In genomic region chr3:69741057-69741830, GRCh38 we compare ENCODE assay signal across 14 cellular contexts. TPM values are rescaled to one million over a fixed set of nuclear protein-coding genes. Genes with fewer than 3 reads are reported as not detected.
DNase-seq lines count a peak whose midpoint lies in the region; ATAC-seq and TF ChIP-seq lines count a peak whose summit lies in the region.
"Had no signal": no experiment of that assay in that cellular context is flagged by ENCODE, and none has a peak within 500 bp of the region (broad histone marks: within the 10 kb centered on the region; RNA-seq: fewer than 3 reads in every experiment).

No MANE protein-coding gene starts in this region.

- H4K20me1 ChIP-seq in PC-9 (ENCODE audit: insufficient read depth) = no peaks in the 10 kb centered on the region

- H3K9me3 Mint-ChIP-seq in CD4-positive, alpha-beta T cell = no peaks in the 10 kb centered on the region

- TF ChIP-seq CTCF in PC-9 (conservative IDR thresholded peaks at IDR 0.05) = no peak
- TF ChIP-seq CTCF in coronary artery (IDR thresholded peaks at IDR 0.05) = no peak
- no peak for TF ChIP-seq CTCF in testis (IDR thresholded peaks at IDR 0.05)
- no peak for TF ChIP-seq CTCF in CD4-positive, alpha-beta T cell (IDR thresholded peaks at IDR 0.05)

- H2AFZ ChIP-seq in PC-9 = no peak overlapping the region

- H3K4me3 Mint-ChIP-seq in CD4-positive, alpha-beta T cell = no peak overlapping the region
- H3K4me3 Mint-ChIP-seq: activated CD8-positive, alpha-beta memory T cell treated with anti-CD3 and anti-CD28 coated beads, Interleukin-2, amount 10 ng/mL, durations not matched to agents 7 days and 5 days had no signal

- H3K36me3 ChIP-seq in PC-9 (ENCODE audit: low read depth) = no peaks in the 10 kb centered on the region
- H3K36me3 ChIP-seq in mucosa of rectum (ENCODE audit: control insufficient read depth in 2 of 2, insufficient read depth in 2 of 2, low read length in 2 of 2) = no peaks in the 10 kb centered on the region
- no peaks in the 10 kb centered on the region for H3K36me3 ChIP-seq in testis (ENCODE audit: low read depth, missing control alignments)

- no peak overlapping the region for H3K27ac ChIP-seq in PC-9
- H3K27ac ChIP-seq in coronary artery = peak overlapping the region in 1 of 2 donors; percentile 87
- peak overlapping the region; percentile 14 to 62 for H3K27ac ChIP-seq in mucosa of rectum (ENCODE audit: low read depth in 2 of 2, low read length in 2 of 2)
- peak overlapping the region; percentile 8 to 83 for H3K27ac ChIP-seq in testis
- H3K27ac ChIP-seq in CD4-positive, alpha-beta T cell (ENCODE audit: low read depth, low read length) = no peak overlapping the region
- H3K27ac ChIP-seq: SJSA1, VCaP had no signal

- POLR2A ChIA-PET in PC-9 (lab: Charles Lee; ENCODE audit: unreplicated experiment) = no interaction called here
- POLR2A ChIA-PET in CD4-positive, alpha-beta T cell (lab: Charles Lee) = no interaction called here

- H3K27ac Mint-ChIP-seq in CD4-positive, alpha-beta T cell = no peak overlapping the region
- H3K27ac Mint-ChIP-seq: activated CD8-positive, alpha-beta memory T cell treated with anti-CD3 and anti-CD28 coated beads, Interleukin-2, amount 10 ng/mL, durations not matched to agents 7 days and 5 days had no signal

- H3K9me3 ChIP-seq in PC-9 (ENCODE audit: insufficient read depth, low read depth) = no peaks in the 10 kb centered on the region
- H3K9me3 ChIP-seq in mucosa of rectum (ENCODE audit: control insufficient read depth in 2 of 2, low read length in 2 of 2) = no peaks in the 10 kb centered on the region
- H3K9me3 ChIP-seq in testis = no peaks in the 10 kb centered on the region
- H3K9me3 ChIP-seq in CD4-positive, alpha-beta T cell (ENCODE audit: control insufficient read depth, low read length) = no peaks in the 10 kb centered on the region
- H3K9me3 ChIP-seq: SJSA1 had no signal

- H3K4me2 ChIP-seq in PC-9 = peak overlapping the region; percentile 92; the same call in 1 of the 2 replicates

- no peaks in the 10 kb centered on the region for H3K27me3 ChIP-seq in PC-9 (ENCODE audit: insufficient read depth, low read depth)
- peaks cover 0 to 2% of the 10 kb centered on the region in 2 donors for H3K27me3 ChIP-seq in mucosa of rectum (ENCODE audit: control insufficient read depth in 2 of 2, insufficient read depth in 2 of 2, low read length in 2 of 2)
- H3K27me3 ChIP-seq in testis = no peaks in the 10 kb centered on the region
- peaks cover 43% of the 10 kb centered on the region for H3K27me3 ChIP-seq in CD4-positive, alpha-beta T cell (ENCODE audit: control insufficient read depth, insufficient read depth, low read length)
- H3K27me3 ChIP-seq: SJSA1 had no signal

- no peaks in the 10 kb centered on the region for H3K36me3 Mint-ChIP-seq in CD4-positive, alpha-beta T cell (ENCODE audit: low read depth)

- H3K27me3 Mint-ChIP-seq in CD4-positive, alpha-beta T cell = peaks cover 63% of the 10 kb centered on the region

- peaks cover 18% of the 10 kb centered on the region; the same call in 1 of the 2 replicates for H3K4me1 ChIP-seq in PC-9 (replicated peaks; ENCODE audit: insufficient read depth)
- H3K4me1 ChIP-seq in mucosa of rectum (ENCODE audit: control insufficient read depth in 2 of 2, insufficient read depth in 2 of 2, low read length in 2 of 2) = peaks cover 2 to 4% of the 10 kb centered on the region in 2 donors
- H3K4me1 ChIP-seq in testis = peaks cover 6% of the 10 kb centered on the region

- H3F3A ChIP-seq in PC-9 (ENCODE audit: insufficient read depth, low read depth) = no peaks in the 10 kb centered on the region; the same call in 1 of the 2 replicates

- 0 out of 2 replicates have a peak, but pooled peaks cover 9% of the 10 kb centered on the region for H3K79me2 ChIP-seq in PC-9 (ENCODE audit: low read depth)

- TF ChIP-seq POLR2A in testis (IDR thresholded peaks at IDR 0.05) = no peak

- TSS peak; percentile 26 for BruUV-seq in PC-9 (replicated peaks; lab: Mats Ljungman, UMichigan)

- no peaks in the 10 kb centered on the region for H3K9me2 ChIP-seq in PC-9 (ENCODE audit: insufficient read depth)

- ATAC-seq in HG02759 (IDR thresholded peaks at IDR 0.05; ENCODE audit: unreplicated experiment) = no peak
- ATAC-seq in CD4-positive, alpha-beta T cell (ENCODE audit: poor library complexity) = no peak
- ATAC-seq: activated CD8-positive, alpha-beta memory T cell treated with anti-CD3 and anti-CD28 coated beads, Interleukin-2, amount 10 ng/mL, durations not matched to agents 7 days and 5 days; stimulated activated naive CD8-positive, alpha-beta T cell treated with anti-CD3 and anti-CD28 coated beads, Interleukin-15, Interleukin-2, amounts not matched to agents 100 U/mL and 50 U/mL, for 24 hours had no signal

- 49 to 58% methylated on average over 14 of the region's 14 CpGs for WGBS in testis, 2 donors

- CTCF ChIA-PET in PC-9 (lab: Charles Lee) = no interaction called here
- CTCF ChIA-PET in CD4-positive, alpha-beta T cell (lab: Charles Lee) = no interaction called here

- intact Hi-C loops in PC-9 (cut with micrococcal nuclease; ENCODE audit: unreplicated experiment) (no loop called here), testis (cut with DNase I; ENCODE audit: low total_unique reads) (no loop called here)
- intact Hi-C loops in CD4-positive, alpha-beta T cell (cut with DNase I, micrococcal nuclease) = no loop called here

- no peak overlapping the region for H3K4me3 ChIP-seq in PC-9
- peak overlapping the region; percentile 98 for H3K4me3 ChIP-seq in coronary artery
- peak overlapping the region; percentile 78 to 84 for H3K4me3 ChIP-seq in mucosa of rectum (ENCODE audit: low read length in 2 of 2)
- peak overlapping the region; percentile 84 to 94 for H3K4me3 ChIP-seq in testis

- peaks cover 13% of the 10 kb centered on the region for H3K4me1 Mint-ChIP-seq in CD4-positive, alpha-beta T cell (ENCODE audit: low read depth)

- no peak overlapping the region for H3K9ac ChIP-seq in mucosa of rectum (ENCODE audit: low read depth in 1 of 2, low read length in 2 of 2)

- DNase-seq in PC-9 (no peak), coronary artery (ENCODE audit: low spot score) (no peak), testis (no peak), NCI-H1048 (lab: John Stamatoyannopoulos, UW) (no peak)
- no peak for DNase-seq in stimulated activated CD4-positive, alpha-beta T cell treated with anti-CD3 and anti-CD28 coated beads, Interleukin-2, amount 100 ng/mL, for 48 hours
- no peak for DNase-seq in CD4-positive, alpha-beta T cell
- DNase-seq: activated CD8-positive, alpha-beta memory T cell treated with anti-CD3 and anti-CD28 coated beads, Interleukin-2, amount 10 ng/mL, durations not matched to agents 7 days and 5 days; NCI-H146; NCI-H526; stimulated activated naive CD8-positive, alpha-beta T cell treated with anti-CD3 and anti-CD28 coated beads, Interleukin-15, Interleukin-2, amounts not matched to agents 100 U/mL and 50 U/mL, for 24 hours had no signal

RNA-seq across cellular contexts. Expression of gene MITF, which starts 2.0 kb away (rescaled TPM):
- total RNA-seq in PC-9 (2021) (15.5 and 17.2 TPM in 2 replicates), testis (1 to 10 TPM; 5.5 to 9.0 TPM)
- 5.8 TPM for polyA plus RNA-seq in testis (ENCODE audit: insufficient read depth, low read depth, low replicate concordance)
- not detected for total RNA-seq in CD4-positive, alpha-beta T cell
- total RNA-seq: activated CD8-positive, alpha-beta memory T cell treated with anti-CD3 and anti-CD28 coated beads, Interleukin-2, amount 10 ng/mL, durations not matched to agents 7 days and 5 days had no signal

Comparison
In these comparisons a context has a peak if more than half of its experiments do, and no peak if none do; other contexts are left out.
1. H3K27ac ChIP-seq: peak in mucosa of rectum (2 of 2) and testis (2 of 2); none in PC-9 (single experiment) and CD4-positive, alpha-beta T cell (single experiment).
2. RNA of gene MITF, which starts 2.0 kb away (total RNA-seq): 15.5 to 17.2 TPM in PC-9 and 5.5 to 9.0 TPM in testis; not detected in CD4-positive, alpha-beta T cell; every median in the first group is over 4 times any median in the second.